ENCODE assay signal across 17 cellular contexts in the genomic region with DNA sequence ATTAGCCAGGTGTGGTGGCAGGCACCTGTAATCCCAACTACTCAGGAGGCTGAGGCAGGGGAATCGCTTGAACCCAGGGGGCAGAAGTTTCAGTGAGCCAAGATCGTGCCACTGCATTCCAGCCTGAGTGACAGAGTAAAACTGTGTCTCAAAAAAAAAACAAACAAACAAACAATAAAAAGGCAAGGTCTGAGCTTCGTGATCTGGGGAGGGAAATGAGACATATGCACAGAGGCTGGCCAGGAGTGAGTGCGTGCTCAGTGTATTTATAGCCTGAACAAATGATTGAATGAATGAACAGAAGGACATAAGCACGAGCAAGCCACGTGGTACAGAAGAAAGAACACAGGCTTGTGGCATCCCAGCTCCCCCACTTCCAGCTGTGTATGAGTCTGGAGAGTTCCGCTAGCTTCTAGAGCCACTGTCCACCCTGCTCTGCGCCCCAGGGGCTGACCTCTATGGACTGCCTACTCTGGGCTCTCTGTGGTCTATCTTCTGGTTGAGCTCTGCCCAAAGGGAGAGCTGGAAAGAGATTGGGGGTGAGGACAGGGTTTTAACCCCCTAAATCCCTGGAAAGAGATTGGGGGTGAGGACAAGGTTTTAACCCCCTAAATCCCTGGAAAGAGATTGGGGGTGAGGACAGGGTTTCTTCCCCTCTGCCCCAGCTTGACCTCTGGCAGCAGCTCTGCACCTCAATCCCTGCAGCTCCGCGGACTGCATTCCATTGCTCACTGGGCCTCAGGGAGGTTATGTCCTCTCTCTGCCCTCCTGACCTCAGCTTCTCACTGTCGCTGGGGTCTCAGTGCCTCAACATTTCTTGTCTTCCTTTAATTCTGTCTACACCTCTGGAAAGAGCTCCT. TPM values are rescaled to one million over a fixed set of nuclear protein-coding genes. Genes with fewer than 3 reads are reported as not detected.
DNase-seq lines count a peak whose midpoint lies in the region; ATAC-seq and TF ChIP-seq lines count a peak whose summit lies in the region.
"Had no signal": no experiment of that assay in that cellular context is flagged by ENCODE, and none has a peak within 500 bp of the region (broad histone marks: within the 10 kb centered on the region; RNA-seq: fewer than 3 reads in every experiment).

No MANE protein-coding gene starts in this region.

- H3K4me3 Mint-ChIP-seq in GM23338 (no peak overlapping the region), nephron progenitor cell (no peak overlapping the region)
- H3K4me3 Mint-ChIP-seq: CD14-positive monocyte; CD8-positive, alpha-beta T cell; H9 had no signal

- H3K36me3 ChIP-seq in GM23338 (ENCODE audit: insufficient read depth) = no peaks in the 10 kb centered on the region
- H3K36me3 ChIP-seq in SK-N-MC (ENCODE audit: insufficient read depth, low read length) = no peaks in the 10 kb centered on the region
- no peaks in the 10 kb centered on the region for H3K36me3 ChIP-seq in gastrocnemius medialis
- H3K36me3 ChIP-seq in upper lobe of left lung = no peaks in the 10 kb centered on the region

- H3K9me3 ChIP-seq in SK-N-MC (ENCODE audit: low read depth, low read length) = no peaks in the 10 kb centered on the region
- no peaks in the 10 kb centered on the region for H3K9me3 ChIP-seq in gastrocnemius medialis
- no peaks in the 10 kb centered on the region for H3K9me3 ChIP-seq in upper lobe of left lung
- H3K9me3 ChIP-seq: A549 had no signal

- H3K27ac Mint-ChIP-seq in GM23338 = no peak overlapping the region
- H3K27ac Mint-ChIP-seq in nephron progenitor cell = peak overlapping the region; percentile 59
- H3K27ac Mint-ChIP-seq: CD14-positive monocyte; CD8-positive, alpha-beta T cell; H9 had no signal

- H3K27ac ChIP-seq in GM23338 (ENCODE audit: low read depth) (no peak overlapping the region), SK-N-MC (peak overlapping the region; percentile 87; the same call in 1 of the 2 replicates), gastrocnemius medialis (peak overlapping the region in 3 of 4 donors; percentile 76 to 81 (median 78)), upper lobe of left lung (peak overlapping the region in 2 of 4 donors; percentile 53 to 83)
- H3K27ac ChIP-seq: A549, GM23248, HL-60 had no signal

- H3K27me3 ChIP-seq in GM23338 (ENCODE audit: insufficient read depth) (no peaks in the 10 kb centered on the region), gastrocnemius medialis (no peaks in the 10 kb centered on the region), upper lobe of left lung (no peaks in the 10 kb centered on the region)

- no peaks in the 10 kb centered on the region for H3K9me3 Mint-ChIP-seq in GM23338
- no peaks in the 10 kb centered on the region for H3K9me3 Mint-ChIP-seq in nephron progenitor cell
- H3K9me3 Mint-ChIP-seq: CD8-positive, alpha-beta T cell; H9 had no signal

- H3K79me2 ChIP-seq in GM23338 (replicated peaks; ENCODE audit: insufficient read depth) = no peaks in the 10 kb centered on the region

- ATAC-seq in GM23338 (peak; percentile 42; the same call in 2 of the 3 replicates), gastrocnemius medialis (no peak), upper lobe of left lung (ENCODE audit: low FRiP score in 2 of 2) (no peak), GM18498 (IDR thresholded peaks at IDR 0.05; ENCODE audit: unreplicated experiment) (no peak), HG03045 (IDR thresholded peaks at IDR 0.05; ENCODE audit: unreplicated experiment) (no peak)
- ATAC-seq: CD8-positive, alpha-beta T cell had no signal

- H3K9ac ChIP-seq in SK-N-MC (ENCODE audit: insufficient read length) = no peak overlapping the region
- H3K9ac ChIP-seq: GM23248 had no signal

- no peaks in the 10 kb centered on the region for H4K20me1 ChIP-seq in GM23338 (replicated peaks; ENCODE audit: insufficient read depth)

- no peak for TF ChIP-seq EP300 in upper lobe of left lung (IDR thresholded peaks at IDR 0.05)

- TF ChIP-seq POLR2A in gastrocnemius medialis (IDR thresholded peaks at IDR 0.05) (no peak), upper lobe of left lung (IDR thresholded peaks at IDR 0.05) (no peak)

- H3F3A ChIP-seq in GM23338 (replicated peaks; ENCODE audit: low read depth) = no peaks in the 10 kb centered on the region

- H3K4me1 ChIP-seq in GM23338 (ENCODE audit: insufficient read depth) = peaks cover 3% of the 10 kb centered on the region; the same call in 1 of the 2 replicates
- H3K4me1 ChIP-seq in gastrocnemius medialis = peaks cover 13 to 32% of the 10 kb centered on the region in 2 donors
- H3K4me1 ChIP-seq in upper lobe of left lung = peaks cover 9 to 22% (median 14%) of the 10 kb centered on the region in 4 donors

- intact Hi-C loops in gastrocnemius medialis (cut with DNase I; ENCODE audit: low total_unique reads) = loop anchor here (2.0 kb wide), 1 partner anchor 15 kb away; no protein-coding TSS in a partner anchor

- in situ Hi-C loops in gastrocnemius medialis (cut with MboI; ENCODE audit: low sequenced_read_pairs in 4 of 4) = no loop called here

- no peaks in the 10 kb centered on the region for H3K9me2 ChIP-seq in GM23338 (ENCODE audit: insufficient read depth)

- H3K4me2 ChIP-seq in GM23338 = no peak overlapping the region
- H3K4me2 ChIP-seq: A549 had no signal

- TF ChIP-seq CTCF in GM23338 (conservative IDR thresholded peaks at IDR 0.05; ENCODE audit: low read depth in 2 of 2) = no peak
- TF ChIP-seq CTCF in nephron progenitor cell (IDR thresholded peaks at IDR 0.05) = no peak
- TF ChIP-seq CTCF in gastrocnemius medialis (IDR thresholded peaks at IDR 0.05 in 4 of 5, conservative IDR thresholded peaks at IDR 0.05 in 1 of 5) = no peak
- TF ChIP-seq CTCF in upper lobe of left lung (IDR thresholded peaks at IDR 0.05) = no peak

- H3K4me1 Mint-ChIP-seq in GM23338 (peaks cover 11% of the 10 kb centered on the region), nephron progenitor cell (peaks cover 62% of the 10 kb centered on the region)
- H3K4me1 Mint-ChIP-seq: CD14-positive monocyte had no signal

- 92% methylated on average over 10 to 11 of the region's 11 CpGs for WGBS in upper lobe of left lung, 2 donors

- no peaks in the 10 kb centered on the region for H3K36me3 Mint-ChIP-seq in GM23338 (ENCODE audit: low read depth)
- no peaks in the 10 kb centered on the region for H3K36me3 Mint-ChIP-seq in nephron progenitor cell (ENCODE audit: low read depth)
- H3K36me3 Mint-ChIP-seq: CD14-positive monocyte; CD8-positive, alpha-beta T cell had no signal

- H3K27me3 Mint-ChIP-seq in GM23338 (ENCODE audit: insufficient read depth, low read depth, poor library complexity) (peaks cover 6% of the 10 kb centered on the region), nephron progenitor cell (ENCODE audit: low read depth, poor library complexity) (no peaks in the 10 kb centered on the region)

- H3K4me3 ChIP-seq in GM23338 (no peak overlapping the region), SK-N-MC (no peak overlapping the region), gastrocnemius medialis (no peak overlapping the region), upper lobe of left lung (no peak overlapping the region)
- H3K4me3 ChIP-seq: A549, GM23248 had no signal

- no peak for DNase-seq in GM23338 (ENCODE audit: low spot score)
- no peak for DNase-seq in SK-N-MC (ENCODE audit: low read depth, low spot score)
- no peak for DNase-seq in nephron progenitor cell
- DNase-seq in gastrocnemius medialis = no peak
- no peak for DNase-seq in upper lobe of left lung
- DNase-seq: CD8-positive, alpha-beta T cell; COR-L47; DND-41; GF-D8; GM23248; H9; KG1 had no signal

- no peak overlapping the region; the same call in 1 of the 2 replicates for H2AFZ ChIP-seq in GM23338
- H2AFZ ChIP-seq: GM23248 had no signal

TF ChIP-seq in GM23338, 12 proteins besides CTCF, POLR2A, EP300 and RAD21 (continues in another document):
- TF ChIP-seq EZH2 (IDR thresholded peaks at IDR 0.05; ENCODE audit: low read depth, unreplicated experiment) = no peak
- TF ChIP-seq ETS1 (IDR thresholded peaks at IDR 0.05) = no peak

RNA-seq across cellular contexts. Expression of gene ROCK2, which starts 11.0 kb away (rescaled TPM):
- total RNA-seq in GM23338 (2014; rRNA removed; shearing (Covaris generic)) = 27.0 and 28.0 TPM in 2 replicates
- 12.6 and 16.4 TPM in 2 replicates for polyA plus RNA-seq in GM23338 (2016; fragmentation: Nextera tagmentation; extraction: Ambion mirVana)
- total RNA-seq in gastrocnemius medialis (10 to 100 TPM; 42.0 to 85.4 (median 70.7) TPM), upper lobe of left lung (10 to 100 TPM; 37.6 to 99.7 (median 56.2) TPM)
